In genomic region chr3:33388374-33389100, GRCh38 we compare ENCODE assay signal across 21 cellular contexts. TPM values are rescaled to one million over a fixed set of nuclear protein-coding genes. Genes with fewer than 3 reads are reported as not detected.
DNase-seq lines count a peak whose midpoint lies in the region; ATAC-seq and TF ChIP-seq lines count a peak whose summit lies in the region.
"Had no signal": no experiment of that assay in that cellular context is flagged by ENCODE, and none has a peak within 500 bp of the region (broad histone marks: within the 10 kb centered on the region; RNA-seq: fewer than 3 reads in every experiment).

No MANE protein-coding gene starts in this region.

- no peak for DNase-seq in natural killer cell
- DNase-seq in natural killer cell treated with Interleukin-12 subunit alpha and Interleukin-12 subunit beta and Interleukin-15 and Interleukin-18, amount 100 ng/mL, for 72 hours (ENCODE audit: low spot score) = no peak
- no peak for DNase-seq in RWPE2 (ENCODE audit: low spot score)
- peak; percentile 10 for DNase-seq in fibroblast of pulmonary artery (ENCODE audit: low read depth)
- no peak for DNase-seq in stimulated activated effector memory CD8-positive, alpha-beta T cell treated with anti-CD3 and anti-CD28 coated beads, Interleukin-12 subunit alpha, Interleukin-12 subunit beta, amount 100 ng/mL, for 72 hours (ENCODE audit: low spot score in 2 of 2)
- no peak for DNase-seq in effector CD8-positive, alpha-beta T cell (lab: John Stamatoyannopoulos, UW)
- DNase-seq in activated CD4-positive, alpha-beta memory T cell treated with anti-CD3 and anti-CD28 coated beads for 36 hours = no peak
- DNase-seq: body of pancreas, DMS 273 treated with DMSO at 0.1 percent for 48 hours, head of caudate nucleus, NCI-H1092 treated with DMSO at 0.1 percent for 48 hours, NCI-H2029, NCI-H345, NCI-H774, SHP77, T-cell, uterus had no signal

- intact Hi-C loops in natural killer cell (cut with micrococcal nuclease) = no loop called here
- intact Hi-C loops in activated CD4-positive, alpha-beta memory T cell treated with anti-CD3 and anti-CD28 coated beads for 36 hours (cut with micrococcal nuclease) = no loop called here

- H3K27me3 Mint-ChIP-seq in natural killer cell (ENCODE audit: low read depth in 2 of 2) = no peaks in the 10 kb centered on the region
- H3K27me3 Mint-ChIP-seq in natural killer cell treated with Interleukin-12 subunit alpha and Interleukin-12 subunit beta and Interleukin-15 and Interleukin-18, amount 100 ng/mL, for 72 hours = no peaks in the 10 kb centered on the region
- H3K27me3 Mint-ChIP-seq in activated CD4-positive, alpha-beta memory T cell treated with anti-CD3 and anti-CD28 coated beads for 36 hours = no peaks in the 10 kb centered on the region
- H3K27me3 Mint-ChIP-seq: T-cell had no signal

- CTCF ChIA-PET in activated CD4-positive, alpha-beta memory T cell treated with anti-CD3 and anti-CD28 coated beads for 36 hours (lab: Charles Lee) = interaction anchor here (2.9 to 4.8 kb wide), 2 partner anchors 15 to 16 kb away, joined by 10 to 34 read pairs; no protein-coding TSS in a partner anchor

- POLR2A ChIA-PET in activated CD4-positive, alpha-beta memory T cell treated with anti-CD3 and anti-CD28 coated beads for 36 hours (lab: Charles Lee) = no interaction called here

- ATAC-seq in natural killer cell (no peak), RWPE2 (ENCODE audit: low read depth) (no peak), GM19023 (IDR thresholded peaks at IDR 0.05; ENCODE audit: unreplicated experiment) (no peak)
- ATAC-seq in natural killer cell treated with Interleukin-12 subunit alpha and Interleukin-12 subunit beta and Interleukin-15 and Interleukin-18, amount 100 ng/mL, for 72 hours = no peak
- no peak for ATAC-seq in stimulated activated effector memory CD8-positive, alpha-beta T cell treated with anti-CD3 and anti-CD28 coated beads, Interleukin-12 subunit alpha, Interleukin-12 subunit beta, amount 100 ng/mL, for 72 hours
- ATAC-seq: body of pancreas, T-cell had no signal

- H3K27ac ChIP-seq in RWPE2 (ENCODE audit: poor library complexity, severe bottlenecking) = peak overlapping the region; percentile 29
- H3K27ac ChIP-seq: body of pancreas, C4-2B, uterus had no signal

- no peak overlapping the region for H3K4me3 ChIP-seq in RWPE2 (ENCODE audit: severe bottlenecking)
- no peak overlapping the region for H3K4me3 ChIP-seq in fibroblast of pulmonary artery (replicated peaks; ENCODE audit: low read depth, low read length)
- H3K4me3 ChIP-seq: body of pancreas, uterus had no signal

- H3K9me3 ChIP-seq in RWPE2 (ENCODE audit: severe bottlenecking) = no peaks in the 10 kb centered on the region
- H3K9me3 ChIP-seq: body of pancreas, uterus had no signal

- H3K9me3 Mint-ChIP-seq in natural killer cell = no peaks in the 10 kb centered on the region
- H3K9me3 Mint-ChIP-seq in natural killer cell treated with Interleukin-12 subunit alpha and Interleukin-12 subunit beta and Interleukin-15 and Interleukin-18, amount 100 ng/mL, for 72 hours = no peaks in the 10 kb centered on the region
- H3K9me3 Mint-ChIP-seq in stimulated activated effector memory CD8-positive, alpha-beta T cell treated with anti-CD3 and anti-CD28 coated beads, Interleukin-12 subunit alpha, Interleukin-12 subunit beta, amount 100 ng/mL, for 72 hours = no peaks in the 10 kb centered on the region
- H3K9me3 Mint-ChIP-seq in activated CD4-positive, alpha-beta memory T cell treated with anti-CD3 and anti-CD28 coated beads for 36 hours = no peaks in the 10 kb centered on the region
- H3K9me3 Mint-ChIP-seq: activated T-helper 1 cell treated with anti-CD3 and anti-CD28 coated beads, Interleukin-12 subunit alpha, Interleukin-12 subunit beta, Interleukin-2, Interleukin-4 antibody, amounts not matched to agents 30 ng/mL and 10 ng/mL and 1 ng/mL, durations not matched to agents 14 hours and 24 hours and 36 hours; neural crest cell; T-cell had no signal

- H3K36me3 Mint-ChIP-seq in natural killer cell = peaks cover 38% of the 10 kb centered on the region
- peaks cover 36% of the 10 kb centered on the region for H3K36me3 Mint-ChIP-seq in natural killer cell treated with Interleukin-12 subunit alpha and Interleukin-12 subunit beta and Interleukin-15 and Interleukin-18, amount 100 ng/mL, for 72 hours
- H3K36me3 Mint-ChIP-seq in stimulated activated effector memory CD8-positive, alpha-beta T cell treated with anti-CD3 and anti-CD28 coated beads, Interleukin-12 subunit alpha, Interleukin-12 subunit beta, amount 100 ng/mL, for 72 hours = peaks cover 68% of the 10 kb centered on the region
- peaks cover 36% of the 10 kb centered on the region for H3K36me3 Mint-ChIP-seq in activated CD4-positive, alpha-beta memory T cell treated with anti-CD3 and anti-CD28 coated beads for 36 hours

- no peak overlapping the region for H3K4me3 Mint-ChIP-seq in natural killer cell
- no peak overlapping the region for H3K4me3 Mint-ChIP-seq in natural killer cell treated with Interleukin-12 subunit alpha and Interleukin-12 subunit beta and Interleukin-15 and Interleukin-18, amount 100 ng/mL, for 72 hours
- no peak overlapping the region for H3K4me3 Mint-ChIP-seq in stimulated activated effector memory CD8-positive, alpha-beta T cell treated with anti-CD3 and anti-CD28 coated beads, Interleukin-12 subunit alpha, Interleukin-12 subunit beta, amount 100 ng/mL, for 72 hours
- no peak overlapping the region for H3K4me3 Mint-ChIP-seq in activated CD4-positive, alpha-beta memory T cell treated with anti-CD3 and anti-CD28 coated beads for 36 hours
- H3K4me3 Mint-ChIP-seq: activated T-helper 1 cell treated with anti-CD3 and anti-CD28 coated beads, Interleukin-12 subunit alpha, Interleukin-12 subunit beta, Interleukin-2, Interleukin-4 antibody, amounts not matched to agents 30 ng/mL and 10 ng/mL and 1 ng/mL, durations not matched to agents 14 hours and 24 hours and 36 hours; neural crest cell; T-cell had no signal

- TF ChIP-seq CTCF in natural killer cell (IDR thresholded peaks at IDR 0.05) (no peak), RWPE2 (IDR thresholded peaks at IDR 0.05; ENCODE audit: poor library complexity, severe bottlenecking) (no peak), fibroblast of pulmonary artery (IDR thresholded peaks at IDR 0.05; ENCODE audit: low read length, missing control alignments) (no peak)

- no peaks in the 10 kb centered on the region for H3K27me3 ChIP-seq in RWPE2 (ENCODE audit: insufficient read depth, poor library complexity, severe bottlenecking)
- H3K27me3 ChIP-seq: body of pancreas, uterus had no signal

- peaks cover 7 to 21% of the 10 kb centered on the region in 2 donors for H3K4me1 Mint-ChIP-seq in natural killer cell
- H3K4me1 Mint-ChIP-seq in natural killer cell treated with Interleukin-12 subunit alpha and Interleukin-12 subunit beta and Interleukin-15 and Interleukin-18, amount 100 ng/mL, for 72 hours (ENCODE audit: low read depth in 2 of 2) = peaks cover 24 to 31% of the 10 kb centered on the region in 2 donors
- H3K4me1 Mint-ChIP-seq in stimulated activated effector memory CD8-positive, alpha-beta T cell treated with anti-CD3 and anti-CD28 coated beads, Interleukin-12 subunit alpha, Interleukin-12 subunit beta, amount 100 ng/mL, for 72 hours = peaks cover 19% of the 10 kb centered on the region
- H3K4me1 Mint-ChIP-seq in activated CD4-positive, alpha-beta memory T cell treated with anti-CD3 and anti-CD28 coated beads for 36 hours (ENCODE audit: low read depth) = peaks cover 29% of the 10 kb centered on the region
- H3K4me1 Mint-ChIP-seq: neural crest cell had no signal

- peaks cover 22% of the 10 kb centered on the region for H3K4me1 ChIP-seq in RWPE2 (ENCODE audit: insufficient read depth, poor library complexity, severe bottlenecking)
- H3K4me1 ChIP-seq: body of pancreas, uterus had no signal

- peak overlapping the region; percentile 41 to 52 for H3K27ac Mint-ChIP-seq in natural killer cell
- H3K27ac Mint-ChIP-seq in natural killer cell treated with Interleukin-12 subunit alpha and Interleukin-12 subunit beta and Interleukin-15 and Interleukin-18, amount 100 ng/mL, for 72 hours = no peak overlapping the region
- peak overlapping the region; percentile 58 for H3K27ac Mint-ChIP-seq in stimulated activated effector memory CD8-positive, alpha-beta T cell treated with anti-CD3 and anti-CD28 coated beads, Interleukin-12 subunit alpha, Interleukin-12 subunit beta, amount 100 ng/mL, for 72 hours
- H3K27ac Mint-ChIP-seq in activated CD4-positive, alpha-beta memory T cell treated with anti-CD3 and anti-CD28 coated beads for 36 hours = no peak overlapping the region
- H3K27ac Mint-ChIP-seq: activated T-helper 1 cell treated with anti-CD3 and anti-CD28 coated beads, Interleukin-12 subunit alpha, Interleukin-12 subunit beta, Interleukin-2, Interleukin-4 antibody, amounts not matched to agents 30 ng/mL and 10 ng/mL and 1 ng/mL, durations not matched to agents 14 hours and 24 hours and 36 hours; T-cell had no signal

- peaks cover 87% of the 10 kb centered on the region for H3K36me3 ChIP-seq in RWPE2 (ENCODE audit: low read depth)
- H3K36me3 ChIP-seq: uterus had no signal

RNA-seq across cellular contexts. Expression of gene UBP1, which starts 51.7 kb away (rescaled TPM):
- total RNA-seq in natural killer cell = 10 to 100 TPM; 70.3 to 78.4 (median 76.7) TPM
- total RNA-seq in natural killer cell treated with Interleukin-12 subunit alpha and Interleukin-12 subunit beta and Interleukin-15 and Interleukin-18, amount 100 ng/mL, for 72 hours = 100 to 1,000 TPM in 1 of 2 donors, 10 to 100 TPM in 1; 88.8 to 131 TPM
- total RNA-seq in activated CD4-positive, alpha-beta memory T cell treated with anti-CD3 and anti-CD28 coated beads for 36 hours = 10 to 100 TPM; 52.6 to 53.2 TPM

Comparison
In these comparisons a context has a peak if more than half of its experiments do, and no peak if none do; other contexts are left out.
1. H3K27ac Mint-ChIP-seq: peak in natural killer cell (2 of 2) and stimulated activated effector memory CD8-positive, alpha-beta T cell treated with anti-CD3 and anti-CD28 coated beads, Interleukin-12 subunit alpha, Interleukin-12 subunit beta, amount 100 ng/mL, for 72 hours (single experiment); none in natural killer cell treated with Interleukin-12 subunit alpha and Interleukin-12 subunit beta and Interleukin-15 and Interleukin-18, amount 100 ng/mL, for 72 hours (0 of 2) and activated CD4-positive, alpha-beta memory T cell treated with anti-CD3 and anti-CD28 coated beads for 36 hours (single experiment).